ENCODE assay signal across 18 cellular contexts in the genomic region with DNA sequence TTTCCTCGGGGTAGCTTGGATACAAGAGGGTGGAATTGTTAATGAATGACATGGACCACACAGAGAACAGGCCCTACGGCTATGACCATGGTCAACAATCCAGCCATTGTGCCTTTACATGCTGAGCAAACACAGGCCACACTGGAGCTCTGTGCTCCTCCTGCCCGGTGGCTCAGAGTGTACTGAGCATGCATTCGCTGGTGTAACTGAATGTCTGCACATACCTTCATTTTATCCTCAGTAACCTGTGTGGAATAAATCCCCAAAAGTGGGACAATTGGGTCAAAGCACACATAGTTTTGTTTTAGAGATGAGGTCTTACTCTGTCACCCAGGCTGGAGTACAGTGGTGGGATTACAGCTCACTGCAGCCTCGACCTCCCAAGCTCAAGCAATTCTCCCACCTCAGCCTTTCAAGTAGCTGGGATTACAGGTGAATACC. TPM values are rescaled to one million over a fixed set of nuclear protein-coding genes. Genes with fewer than 3 reads are reported as not detected.
DNase-seq lines count a peak whose midpoint lies in the region; ATAC-seq and TF ChIP-seq lines count a peak whose summit lies in the region.
"Had no signal": no experiment of that assay in that cellular context is flagged by ENCODE, and none has a peak within 500 bp of the region (broad histone marks: within the 10 kb centered on the region; RNA-seq: fewer than 3 reads in every experiment).

No MANE protein-coding gene starts in this region.

- H3K9me3 ChIP-seq in SJCRH30 (replicated peaks) = no peaks in the 10 kb centered on the region
- no peaks in the 10 kb centered on the region for H3K9me3 ChIP-seq in fibroblast of lung (ENCODE audit: control insufficient read depth, insufficient read depth, low read depth, low read length)
- H3K9me3 ChIP-seq: neutrophil had no signal

- peaks cover 10% of the 10 kb centered on the region for H3K36me3 Mint-ChIP-seq in osteocyte (ENCODE audit: unreplicated experiment)
- H3K36me3 Mint-ChIP-seq: activated naive CD8-positive, alpha-beta T cell treated with anti-CD3 and anti-CD28 coated beads for 36 hours; stimulated activated memory B cell treated with anti-CD40 and anti-IgM and Interleukin-4, amounts not matched to agents 10 μg/mL and 1 μg/mL and 100 μg/mL, for 72 hours had no signal

- no peaks in the 10 kb centered on the region for H4K20me1 ChIP-seq in fibroblast of lung (ENCODE audit: control insufficient read depth, extremely low read depth, insufficient read depth, low read length)

- H3K27ac ChIP-seq in SJCRH30 (peak overlapping the region; percentile 97), fibroblast of lung (ENCODE audit: insufficient read depth, low read length) (peak overlapping the region; percentile 40)
- H3K27ac ChIP-seq: neutrophil, SK-N-MC had no signal

- H3K4me1 ChIP-seq in SJCRH30 (peaks cover 9% of the 10 kb centered on the region), fibroblast of lung (ENCODE audit: control insufficient read depth, extremely low read depth, insufficient read depth, low read length) (peaks cover 6% of the 10 kb centered on the region)

- H3K4me1 Mint-ChIP-seq in osteocyte (ENCODE audit: unreplicated experiment) = peaks cover 18% of the 10 kb centered on the region
- H3K4me1 Mint-ChIP-seq: activated naive CD8-positive, alpha-beta T cell treated with anti-CD3 and anti-CD28 coated beads for 36 hours; stimulated activated memory B cell treated with anti-CD40 and anti-IgM and Interleukin-4, amounts not matched to agents 10 μg/mL and 1 μg/mL and 100 μg/mL, for 72 hours had no signal

- no peak overlapping the region for H3K9ac ChIP-seq in fibroblast of lung (ENCODE audit: insufficient read depth, low read length)

- TF ChIP-seq CTCF in fibroblast of lung (conservative IDR thresholded peaks at IDR 0.05 in 1 of 2, IDR thresholded peaks at IDR 0.05 in 1 of 2; ENCODE audit: low read depth in 1 of 2, low read length in 2 of 2) = no peak
- TF ChIP-seq CTCF in osteocyte (IDR thresholded peaks at IDR 0.05) = no peak

- H3K9me3 Mint-ChIP-seq in osteocyte (ENCODE audit: unreplicated experiment) = no peaks in the 10 kb centered on the region
- H3K9me3 Mint-ChIP-seq: activated naive CD8-positive, alpha-beta T cell treated with anti-CD3 and anti-CD28 coated beads for 36 hours; activated T-cell treated with anti-CD3 and anti-CD28 coated beads, Interleukin-2, amount 50 U/mL, for 4 hours; central memory CD8-positive, alpha-beta T cell; stimulated activated memory B cell treated with anti-CD40 and anti-IgM and Interleukin-4, amounts not matched to agents 10 μg/mL and 1 μg/mL and 100 μg/mL, for 72 hours had no signal

- H3K27me3 Mint-ChIP-seq in osteocyte (ENCODE audit: unreplicated experiment) = no peaks in the 10 kb centered on the region
- H3K27me3 Mint-ChIP-seq: activated naive CD8-positive, alpha-beta T cell treated with anti-CD3 and anti-CD28 coated beads for 36 hours; central memory CD8-positive, alpha-beta T cell; stimulated activated memory B cell treated with anti-CD40 and anti-IgM and Interleukin-4, amounts not matched to agents 10 μg/mL and 1 μg/mL and 100 μg/mL, for 72 hours had no signal

- H2AFZ ChIP-seq in fibroblast of lung (ENCODE audit: low read length) = no peak overlapping the region

- peak overlapping the region; percentile 65 for H3K4me2 ChIP-seq in fibroblast of lung (ENCODE audit: extremely low read depth, insufficient read depth, low read length)

- DNase-seq in Ammon's horn (ENCODE audit: low spot score) (peak; percentile 91), SJCRH30 (peak; percentile 87 to 95), fibroblast of lung (ENCODE audit: low read depth in 2 of 2) (no peak), osteocyte (ENCODE audit: extremely low spot score, unreplicated experiment) (no peak), NCI-H1105 (lab: John Stamatoyannopoulos, UW) (no peak), SKM-1 treated with dmso at 0.1 percent for 144 hours (lab: John Stamatoyannopoulos, UW; ENCODE audit: unreplicated experiment) (no peak)
- no peak for DNase-seq in activated effector memory CD4-positive, alpha-beta T cell treated with Interleukin-2 at 50 U/mL for 16 hours
- DNase-seq: activated CD4-positive, alpha-beta T cell treated with anti-CD3 and anti-CD28 coated beads, Interleukin-2, amount 50 U/mL, for 4 hours; activated naive CD8-positive, alpha-beta T cell treated with anti-CD3 and anti-CD28 coated beads for 36 hours; activated T-cell treated with anti-CD3 and anti-CD28 coated beads, Interleukin-2, amount 50 U/mL, for 4 hours; COR-L47; GF-D8; NCI-H1105 treated with DMSO at 0.1 percent for 48 hours had no signal

- no peaks in the 10 kb centered on the region for H3K36me3 ChIP-seq in SJCRH30
- peaks cover 3% of the 10 kb centered on the region for H3K36me3 ChIP-seq in fibroblast of lung (ENCODE audit: control insufficient read depth, insufficient read depth, low read length)
- H3K36me3 ChIP-seq: neutrophil had no signal

- ATAC-seq in GM21528 (IDR thresholded peaks at IDR 0.05; ENCODE audit: low FRiP score, unreplicated experiment) = no peak
- ATAC-seq: activated T-cell treated with anti-CD3 and anti-CD28 coated beads, Interleukin-2, amount 50 U/mL, for 4 hours; stimulated activated memory B cell treated with anti-CD40 and anti-IgM and Interleukin-4, amounts not matched to agents 10 μg/mL and 1 μg/mL and 100 μg/mL, for 72 hours had no signal

- no peaks in the 10 kb centered on the region for H3K79me2 ChIP-seq in fibroblast of lung (ENCODE audit: control insufficient read depth, insufficient read depth, low read length)

- peak overlapping the region; percentile 47 for H3K4me3 ChIP-seq in SJCRH30
- H3K4me3 ChIP-seq in fibroblast of lung (replicated peaks in 1 of 4; ENCODE audit: control extremely low read depth in 1 of 4, insufficient read depth in 1 of 4, low read depth in 3 of 4, low read length in 4 of 4) = peak overlapping the region in 1 of 4 experiments; percentile 29
- H3K4me3 ChIP-seq: SK-N-MC had no signal

- H3K27ac Mint-ChIP-seq in osteocyte (ENCODE audit: unreplicated experiment) = peak overlapping the region; percentile 94
- H3K27ac Mint-ChIP-seq: activated naive CD8-positive, alpha-beta T cell treated with anti-CD3 and anti-CD28 coated beads for 36 hours; stimulated activated memory B cell treated with anti-CD40 and anti-IgM and Interleukin-4, amounts not matched to agents 10 μg/mL and 1 μg/mL and 100 μg/mL, for 72 hours had no signal

- H3K27me3 ChIP-seq in SJCRH30 (no peaks in the 10 kb centered on the region), fibroblast of lung (ENCODE audit: control insufficient read depth, insufficient read depth, low read length) (no peaks in the 10 kb centered on the region)
- H3K27me3 ChIP-seq: neutrophil had no signal

- H3K4me3 Mint-ChIP-seq in osteocyte (ENCODE audit: unreplicated experiment) = peak overlapping the region; percentile 74
- H3K4me3 Mint-ChIP-seq: activated naive CD8-positive, alpha-beta T cell treated with anti-CD3 and anti-CD28 coated beads for 36 hours; activated T-cell treated with anti-CD3 and anti-CD28 coated beads, Interleukin-2, amount 50 U/mL, for 4 hours; central memory CD8-positive, alpha-beta T cell; stimulated activated memory B cell treated with anti-CD40 and anti-IgM and Interleukin-4, amounts not matched to agents 10 μg/mL and 1 μg/mL and 100 μg/mL, for 72 hours had no signal

RNA-seq across cellular contexts. Expression of a gene that starts 32.8 kb away (rescaled TPM):
- total RNA-seq in SJCRH30 (2014; rRNA removed; shearing (Covaris generic)) = 32.4 and 32.8 TPM in 2 replicates
- total RNA-seq in fibroblast of lung = 54.7 and 89.5 TPM in 2 replicates
- 43.3 and 58.4 TPM in 2 replicates for polyA plus RNA-seq in fibroblast of lung
- polyA plus RNA-seq in fibroblast of lung (2012) = 31.4 and 42.5 TPM in 2 replicates
- polyA minus RNA-seq in fibroblast of lung (ENCODE audit: low replicate concordance) = 82.3 and 116 TPM in 2 replicates
- total RNA-seq in osteocyte = 59.6 and 75.2 TPM in 2 replicates

Comparison
In these comparisons a context has a peak if more than half of its experiments do, and no peak if none do; other contexts are left out.
1. DNase-seq: peak in Ammon's horn (single experiment) and SJCRH30 (2 of 2); none in fibroblast of lung (0 of 2), osteocyte (single experiment), activated effector memory CD4-positive, alpha-beta T cell treated with Interleukin-2 at 50 U/mL for 16 hours (single experiment), NCI-H1105 (single experiment) and SKM-1 treated with dmso at 0.1 percent for 144 hours (single experiment).